Comparison of ENCODE assay signal across 1 cellular context in the genomic region with DNA sequence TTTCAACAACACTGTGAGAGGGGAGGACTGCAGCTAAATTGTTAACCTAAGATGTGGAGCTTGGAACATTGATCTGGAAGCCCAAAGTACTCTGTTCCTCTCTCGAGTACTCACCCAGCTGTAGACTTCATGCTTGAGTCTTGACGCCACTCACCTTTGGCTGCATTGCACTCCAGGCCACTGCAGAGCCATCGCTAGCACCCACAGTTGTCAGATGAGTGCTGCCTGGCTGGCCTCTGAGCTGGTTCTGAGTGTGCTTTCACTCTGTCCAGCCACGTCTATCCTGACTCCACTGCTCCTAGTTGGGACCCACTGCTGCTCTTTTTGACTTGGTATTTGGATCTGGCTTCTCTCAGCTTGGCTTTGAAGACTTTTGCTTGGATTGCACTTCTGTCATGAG.
TF ChIP-seq lines count a peak whose summit lies in the region.

No MANE protein-coding gene starts in this region.

TF ChIP-seq in H1, 55 proteins besides CTCF, POLR2A, EP300 and RAD21 (continued from another document):
- TF ChIP-seq NANOG (IDR thresholded peaks at IDR 0.05; ENCODE audit: insufficient read depth, low read depth, low read length, poor library complexity, severe bottlenecking), result no peak
- TF ChIP-seq EGR1 (IDR thresholded peaks at IDR 0.05; ENCODE audit: borderline replicate concordance, low read depth, low read length), result no peak
- TF ChIP-seq, protein P1, sequence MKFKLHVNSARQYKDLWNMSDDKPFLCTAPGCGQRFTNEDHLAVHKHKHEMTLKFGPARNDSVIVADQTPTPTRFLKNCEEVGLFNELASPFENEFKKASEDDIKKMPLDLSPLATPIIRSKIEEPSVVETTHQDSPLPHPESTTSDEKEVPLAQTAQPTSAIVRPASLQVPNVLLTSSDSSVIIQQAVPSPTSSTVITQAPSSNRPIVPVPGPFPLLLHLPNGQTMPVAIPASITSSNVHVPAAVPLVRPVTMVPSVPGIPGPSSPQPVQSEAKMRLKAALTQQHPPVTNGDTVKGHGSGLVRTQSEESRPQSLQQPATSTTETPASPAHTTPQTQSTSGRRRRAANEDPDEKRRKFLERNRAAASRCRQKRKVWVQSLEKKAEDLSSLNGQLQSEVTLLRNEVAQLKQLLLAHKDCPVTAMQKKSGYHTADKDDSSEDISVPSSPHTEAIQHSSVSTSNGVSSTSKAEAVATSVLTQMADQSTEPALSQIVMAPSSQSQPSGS (IDR thresholded peaks at IDR 0.05; ENCODE audit: low read length), result no peak
- TF ChIP-seq CBX8 (IDR thresholded peaks at IDR 0.05; ENCODE audit: borderline replicate concordance, low read depth, low read length), result no peak
- no peak for TF ChIP-seq CHD2 (IDR thresholded peaks at IDR 0.05; ENCODE audit: low read length)
- no peak for TF ChIP-seq KDM4A (IDR thresholded peaks at IDR 0.05; ENCODE audit: low read depth, low read length, severe bottlenecking)
- no peak for TF ChIP-seq RBBP5 (IDR thresholded peaks at IDR 0.05; ENCODE audit: borderline replicate concordance, low read depth, low read length)
- TF ChIP-seq, protein P2, sequence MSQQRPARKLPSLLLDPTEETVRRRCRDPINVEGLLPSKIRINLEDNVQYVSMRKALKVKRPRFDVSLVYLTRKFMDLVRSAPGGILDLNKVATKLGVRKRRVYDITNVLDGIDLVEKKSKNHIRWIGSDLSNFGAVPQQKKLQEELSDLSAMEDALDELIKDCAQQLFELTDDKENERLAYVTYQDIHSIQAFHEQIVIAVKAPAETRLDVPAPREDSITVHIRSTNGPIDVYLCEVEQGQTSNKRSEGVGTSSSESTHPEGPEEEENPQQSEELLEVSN (IDR thresholded peaks at IDR 0.05), result no peak
- TF ChIP-seq TAF1 (IDR thresholded peaks at IDR 0.05; ENCODE audit: low read depth, low read length), result no peak
